13 cellular contexts compared by ENCODE assay signal in genomic region chr20:49397525-49397924, GRCh38.
A peak's percentile ranks its signal among the peaks of the same experiment; 100 is the strongest.
DNase-seq lines count a peak whose midpoint lies in the region; TF ChIP-seq lines count a peak whose summit lies in the region.
"Had no signal": no experiment of that assay in that cellular context is flagged by ENCODE, and none has a peak within 500 bp of the region (broad histone marks: within the 10 kb centered on the region; RNA-seq: fewer than 3 reads in every experiment).

No MANE protein-coding gene starts in this region.

- DNase-seq in Daoy (ENCODE audit: low read depth) (peak; percentile 65), M059J (ENCODE audit: low read depth) (peak; percentile 86), mammary epithelial cell (peak; percentile 59), NCI-H748 treated with DMSO at 0.1 percent for 48 hours (lab: John Stamatoyannopoulos, UW) (no peak), NCI-H1436 (lab: John Stamatoyannopoulos, UW) (no peak), amygdala (lab: John Stamatoyannopoulos, UW) (no peak), mesothelial cell of epicardium (ENCODE audit: low spot score in 2 of 2, unreplicated experiment in 2 of 2) (no peak)
- DNase-seq: activated CD4-positive, alpha-beta T cell treated with anti-CD3 and anti-CD28 coated beads for 36 hours; activated naive CD4-positive, alpha-beta T cell treated with Interleukin-2 at 50 U/mL for 16 hours; effector CD8-positive, alpha-beta T cell; nephron progenitor cell; SHP77 treated with DMSO at 0.1 percent for 48 hours had no signal

- no peak overlapping the region for H3K4me2 ChIP-seq in mammary epithelial cell (ENCODE audit: insufficient read depth, low read depth, low read length)

- no peaks in the 10 kb centered on the region for H3K79me2 ChIP-seq in mammary epithelial cell (ENCODE audit: insufficient read depth, low read length)

- H3K4me3 ChIP-seq in mammary epithelial cell (replicated peaks in 1 of 3; ENCODE audit: insufficient read depth in 1 of 3, low read depth in 2 of 3, low read length in 3 of 3) (no peak overlapping the region), muscle layer of colon (ENCODE audit: low read depth in 1 of 2, low read length in 2 of 2) (no peak overlapping the region)

- CTCF ChIA-PET in mammary epithelial cell (lab: Charles Lee; ENCODE audit: low non-redundant PET): no interaction called here

- peaks cover 17% of the 10 kb centered on the region for H3K27me3 Mint-ChIP-seq in mesothelial cell of epicardium (ENCODE audit: low read depth)

- intact Hi-C loops in mammary epithelial cell (cut with micrococcal nuclease): no loop called here

- no TSS peak for BruUV-seq in mammary epithelial cell (replicated peaks; lab: Mats Ljungman, UMichigan)

- H3K36me3 ChIP-seq in mammary epithelial cell (ENCODE audit: insufficient read depth, low read length) (no peaks in the 10 kb centered on the region), muscle layer of colon (ENCODE audit: insufficient read depth, low read length) (no peaks in the 10 kb centered on the region)

- H3K27me3 ChIP-seq in mammary epithelial cell (ENCODE audit: insufficient read depth, low read length): no peaks in the 10 kb centered on the region
- H3K27me3 ChIP-seq in muscle layer of colon (ENCODE audit: control insufficient read depth in 1 of 2, insufficient read depth in 2 of 2, low read length in 2 of 2): no peaks in the 10 kb centered on the region

- dilution Hi-C loops in mammary epithelial cell (cut with HindIII; ENCODE audit: low sequenced_read_pairs): no loop called here

- in situ Hi-C loops in mammary epithelial cell (cut with MboI; ENCODE audit: low sequenced_read_pairs in 2 of 2): loop anchor here in 1 of 2 donors (10.0 kb wide), 1 partner anchor 57 kb away; no protein-coding TSS in a partner anchor

- H3K4me1 Mint-ChIP-seq in mesothelial cell of epicardium: no peaks in the 10 kb centered on the region
- H3K4me1 Mint-ChIP-seq: activated CD4-positive, alpha-beta T cell treated with anti-CD3 and anti-CD28 coated beads for 36 hours; nephron progenitor cell had no signal

- no peaks in the 10 kb centered on the region for H3K36me3 Mint-ChIP-seq in mesothelial cell of epicardium

- H2AFZ ChIP-seq in mammary epithelial cell (ENCODE audit: low read depth, low read length): no peak overlapping the region

- TF ChIP-seq CTCF in mammary epithelial cell (conservative IDR thresholded peaks at IDR 0.05 in 1 of 2, IDR thresholded peaks at IDR 0.05 in 1 of 2; ENCODE audit: extremely low read depth in 1 of 2, insufficient read depth in 1 of 2, low read depth in 1 of 2, low read length in 2 of 2): no peak
- no peak for TF ChIP-seq CTCF in mesothelial cell of epicardium (IDR thresholded peaks at IDR 0.05; ENCODE audit: unreplicated experiment)

- no peaks in the 10 kb centered on the region for H4K20me1 ChIP-seq in mammary epithelial cell (ENCODE audit: insufficient read depth, low read length)

- H3K9ac ChIP-seq in mammary epithelial cell (ENCODE audit: insufficient read depth, low read length): no peak overlapping the region
- H3K9ac ChIP-seq in muscle layer of colon (ENCODE audit: low read length): no peak overlapping the region

- H3K9me3 Mint-ChIP-seq in mesothelial cell of epicardium: peaks cover 4% of the 10 kb centered on the region
- H3K9me3 Mint-ChIP-seq: nephron progenitor cell had no signal

- no peak overlapping the region for H3K27ac Mint-ChIP-seq in mesothelial cell of epicardium
- H3K27ac Mint-ChIP-seq: activated CD4-positive, alpha-beta T cell treated with anti-CD3 and anti-CD28 coated beads for 36 hours; nephron progenitor cell had no signal

- H3K9me3 ChIP-seq in mammary epithelial cell (replicated peaks; ENCODE audit: insufficient read depth, low read length): no peaks in the 10 kb centered on the region
- H3K9me3 ChIP-seq in muscle layer of colon (ENCODE audit: low read length): no peaks in the 10 kb centered on the region

- 80% methylated on average over 4 of the region's 6 CpGs for WGBS in mammary epithelial cell (ENCODE audit: low coverage, missing lambda C conversion rate)

- no peak overlapping the region for H3K4me3 Mint-ChIP-seq in mesothelial cell of epicardium
- H3K4me3 Mint-ChIP-seq: activated CD4-positive, alpha-beta T cell treated with anti-CD3 and anti-CD28 coated beads for 36 hours; nephron progenitor cell had no signal

- H3K27ac ChIP-seq in mammary epithelial cell (ENCODE audit: insufficient read depth, low read depth, low read length) (no peak overlapping the region), muscle layer of colon (ENCODE audit: low read depth, low read length) (peak overlapping the region; percentile 50)

- H3K4me1 ChIP-seq in mammary epithelial cell (ENCODE audit: insufficient read depth, low read length) (peaks cover 5% of the 10 kb centered on the region), muscle layer of colon (ENCODE audit: insufficient read depth, low read length) (peaks cover 55% of the 10 kb centered on the region)

Comparison
In these comparisons a context has a peak if more than half of its experiments do, and no peak if none do; other contexts are left out.
1. DNase-seq: peak in Daoy (single experiment), M059J (single experiment) and mammary epithelial cell (single experiment); none in NCI-H748 treated with DMSO at 0.1 percent for 48 hours (single experiment), NCI-H1436 (single experiment), amygdala (0 of 56) and mesothelial cell of epicardium (0 of 2).